8 cellular contexts compared by ENCODE assay signal in the genomic region with DNA sequence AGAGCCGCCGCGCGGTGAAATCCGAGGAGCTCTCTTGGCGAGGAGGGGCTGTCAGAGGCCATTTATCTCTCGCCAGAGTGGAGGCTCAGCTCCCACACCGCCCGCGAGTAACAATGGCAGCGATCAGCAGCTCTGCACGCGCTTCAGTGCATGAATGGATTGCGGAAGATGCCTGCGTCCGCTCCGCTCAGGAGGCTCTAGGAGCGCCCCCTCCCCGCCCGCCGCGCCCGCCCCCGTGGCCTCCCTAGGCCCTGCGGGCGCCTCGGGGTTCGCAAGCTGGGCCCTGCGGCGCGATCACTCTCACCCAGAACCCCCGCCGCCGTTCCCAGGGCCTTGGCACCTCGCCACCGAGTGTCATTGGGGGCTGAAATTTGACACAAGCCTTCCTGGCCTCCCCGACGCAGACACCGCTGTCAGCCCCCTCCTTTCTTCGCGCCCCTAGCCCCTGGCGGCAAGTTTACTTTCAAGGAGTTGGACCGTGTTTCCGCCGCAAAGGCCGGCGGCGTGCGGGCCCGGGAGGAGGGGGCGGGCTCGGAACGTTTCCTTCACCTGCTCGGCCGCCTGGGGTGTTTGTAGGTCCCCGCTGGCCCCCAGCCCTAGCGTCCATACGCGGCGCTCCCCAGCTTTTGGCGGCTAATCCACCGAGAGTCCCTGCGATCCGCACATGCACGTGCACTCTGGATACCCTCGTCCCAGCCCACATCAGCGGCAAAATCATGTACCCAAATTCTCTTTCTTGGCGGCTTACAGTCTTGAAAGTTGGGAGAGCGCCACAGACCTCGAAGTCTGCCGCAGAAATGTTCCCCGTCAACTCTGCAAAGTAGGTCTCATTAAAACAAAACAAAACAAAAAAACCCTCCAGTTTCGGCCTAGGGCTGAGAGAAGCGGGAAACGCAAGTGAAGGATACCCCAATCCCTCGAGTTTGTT. TPM values are rescaled to one million over a fixed set of nuclear protein-coding genes. Genes with fewer than 3 reads are reported as not detected.
DNase-seq lines count a peak whose midpoint lies in the region; ATAC-seq and TF ChIP-seq lines count a peak whose summit lies in the region.

No MANE protein-coding gene starts in this region.

- CTCF ChIA-PET in mammary epithelial cell (lab: Charles Lee; ENCODE audit: low non-redundant PET) = no interaction called here

- peaks cover 10% of the 10 kb centered on the region for H3K4me1 ChIP-seq in mammary epithelial cell (ENCODE audit: insufficient read depth, low read length)

- peaks cover 24% of the 10 kb centered on the region for H3K27me3 ChIP-seq in mammary epithelial cell (ENCODE audit: insufficient read depth, low read length)

- H3K4me3 ChIP-seq in mammary epithelial cell (replicated peaks in 1 of 3; ENCODE audit: insufficient read depth in 1 of 3, low read depth in 2 of 3, low read length in 3 of 3) = peak overlapping the region in 2 of 3 experiments; percentile 4 to 41

- no peak overlapping the region for H3K9ac ChIP-seq in mammary epithelial cell (ENCODE audit: insufficient read depth, low read length)

- no peak overlapping the region for H3K27ac ChIP-seq in mammary epithelial cell (ENCODE audit: insufficient read depth, low read depth, low read length)

- H3K27ac Mint-ChIP-seq in stimulated activated naive CD8-positive, alpha-beta T cell treated with anti-CD3 and anti-CD28 coated beads, Interleukin-15, amount 100 ng/mL, for 72 hours = no peak overlapping the region

- peak overlapping the region; percentile 55 for H3K4me2 ChIP-seq in mammary epithelial cell (ENCODE audit: insufficient read depth, low read depth, low read length)

- intact Hi-C loops in mammary epithelial cell (cut with micrococcal nuclease) = no loop called here

- no peak for TF ChIP-seq CTCF in mammary epithelial cell (conservative IDR thresholded peaks at IDR 0.05 in 1 of 2, IDR thresholded peaks at IDR 0.05 in 1 of 2; ENCODE audit: extremely low read depth in 1 of 2, insufficient read depth in 1 of 2, low read depth in 1 of 2, low read length in 2 of 2)

- H3K27me3 Mint-ChIP-seq in stimulated activated naive CD8-positive, alpha-beta T cell treated with anti-CD3 and anti-CD28 coated beads, Interleukin-15, amount 100 ng/mL, for 72 hours = peaks cover 17% of the 10 kb centered on the region

- H3K9me3 ChIP-seq in mammary epithelial cell (replicated peaks; ENCODE audit: insufficient read depth, low read length) = no peaks in the 10 kb centered on the region

- H3K4me1 Mint-ChIP-seq in stimulated activated naive CD8-positive, alpha-beta T cell treated with anti-CD3 and anti-CD28 coated beads, Interleukin-15, amount 100 ng/mL, for 72 hours = peaks cover 42% of the 10 kb centered on the region

- no peaks in the 10 kb centered on the region for H4K20me1 ChIP-seq in mammary epithelial cell (ENCODE audit: insufficient read depth, low read length)

- H2AFZ ChIP-seq in mammary epithelial cell (ENCODE audit: low read depth, low read length) = peak overlapping the region; percentile 45

- H3K79me2 ChIP-seq in mammary epithelial cell (ENCODE audit: insufficient read depth, low read length) = no peaks in the 10 kb centered on the region

- ATAC-seq in left lobe of liver (peak; percentile 71), HG03354 (IDR thresholded peaks at IDR 0.05; ENCODE audit: poor library complexity, severe bottlenecking, unreplicated experiment) (no peak)
- peak; percentile 84 for ATAC-seq in stimulated activated naive CD8-positive, alpha-beta T cell treated with anti-CD3 and anti-CD28 coated beads, Interleukin-15, amount 100 ng/mL, for 72 hours

- H3K36me3 ChIP-seq in mammary epithelial cell (ENCODE audit: insufficient read depth, low read length) = no peaks in the 10 kb centered on the region

- no peaks in the 10 kb centered on the region for H3K9me3 Mint-ChIP-seq in stimulated activated naive CD8-positive, alpha-beta T cell treated with anti-CD3 and anti-CD28 coated beads, Interleukin-15, amount 100 ng/mL, for 72 hours

- H3K4me3 Mint-ChIP-seq in stimulated activated naive CD8-positive, alpha-beta T cell treated with anti-CD3 and anti-CD28 coated beads, Interleukin-15, amount 100 ng/mL, for 72 hours = peak overlapping the region; percentile 75 to 81

- BruUV-seq in mammary epithelial cell (replicated peaks; lab: Mats Ljungman, UMichigan) = no TSS peak

- in situ Hi-C loops in mammary epithelial cell (cut with MboI; ENCODE audit: low sequenced_read_pairs in 2 of 2) = no loop called here

- DNase-seq in GF-D8 (lab: John Stamatoyannopoulos, UW) (peak; percentile 20), NCI-H1694 treated with DMSO at 0.1 percent for 48 hours (lab: John Stamatoyannopoulos, UW) (peak; percentile 18), mammary epithelial cell (no peak), left lobe of liver (ENCODE audit: low spot score) (no peak), hippocampal formation (lab: John Stamatoyannopoulos, UW) (no peak), OCI-M1 (lab: John Stamatoyannopoulos, UW) (no peak)
- DNase-seq in stimulated activated naive CD8-positive, alpha-beta T cell treated with anti-CD3 and anti-CD28 coated beads, Interleukin-15, amount 100 ng/mL, for 72 hours = peak; percentile 16 to 35

- WGBS in mammary epithelial cell (ENCODE audit: low coverage, missing lambda C conversion rate) = 36% methylated on average over 16 of the region's 76 CpGs

- dilution Hi-C loops in mammary epithelial cell (cut with HindIII; ENCODE audit: low sequenced_read_pairs) = no loop called here

RNA-seq across cellular contexts. Expression of gene BCOR, which starts 49.0 kb away (rescaled TPM):
- total RNA-seq in mammary epithelial cell (1 to 10 TPM; 7.2 to 9.2 TPM), left lobe of liver (10.5 TPM)
- 1.8 TPM for polyA plus RNA-seq in mammary epithelial cell
- 33.0 TPM for polyA minus RNA-seq in mammary epithelial cell

Comparison
In these comparisons a context has a peak if more than half of its experiments do, and no peak if none do; other contexts are left out.
1. DNase-seq: peak in GF-D8 (single experiment), NCI-H1694 treated with DMSO at 0.1 percent for 48 hours (single experiment) and stimulated activated naive CD8-positive, alpha-beta T cell treated with anti-CD3 and anti-CD28 coated beads, Interleukin-15, amount 100 ng/mL, for 72 hours (2 of 2); none in mammary epithelial cell (single experiment), left lobe of liver (single experiment), hippocampal formation (0 of 2) and OCI-M1 (single experiment).